16 cellular contexts compared by ENCODE assay signal in the genomic region with DNA sequence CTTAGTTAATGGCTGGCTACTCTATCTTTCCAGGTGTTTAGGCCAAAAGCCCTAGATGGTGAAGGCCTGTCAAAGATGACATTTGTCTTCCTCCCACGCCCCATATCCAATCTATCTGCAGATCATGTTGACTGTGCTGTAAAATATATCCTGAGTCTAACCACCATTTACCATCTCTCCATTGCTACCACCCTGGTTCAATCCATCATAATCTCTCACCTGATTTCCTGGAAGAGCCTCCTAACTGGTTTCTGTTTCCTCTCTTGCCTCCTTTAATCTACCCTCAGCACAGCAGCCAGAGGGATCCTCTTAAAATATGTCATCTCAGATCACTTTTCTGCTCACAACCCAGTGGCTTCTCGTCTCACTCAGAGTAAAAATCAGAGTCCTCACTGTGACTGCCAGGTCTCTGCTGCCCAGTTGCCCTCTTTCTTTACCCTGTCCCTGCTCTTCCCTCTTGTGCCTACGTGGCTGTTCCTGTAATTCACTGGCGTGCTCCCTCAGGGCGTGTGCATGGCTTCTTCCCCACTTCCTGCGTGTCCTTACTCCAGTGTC.
DNase-seq lines count a peak whose midpoint lies in the region; ATAC-seq and TF ChIP-seq lines count a peak whose summit lies in the region.
"Had no signal": no experiment of that assay in that cellular context is flagged by ENCODE, and none has a peak within 500 bp of the region (broad histone marks: within the 10 kb centered on the region; RNA-seq: fewer than 3 reads in every experiment).

No MANE protein-coding gene starts in this region.

- no peak overlapping the region for H3K4me3 ChIP-seq in RWPE2 (ENCODE audit: severe bottlenecking)
- H3K4me3 ChIP-seq: lower lobe of right lung, upper lobe of right lung had no signal

- no peak for ATAC-seq in RWPE2 (ENCODE audit: low read depth)
- ATAC-seq in central memory CD8-positive, alpha-beta T cell (replicated peaks; ENCODE audit: extremely low read depth, poor library complexity, severe bottlenecking): no peak
- no peak for ATAC-seq in stimulated activated effector memory CD8-positive, alpha-beta T cell treated with anti-CD3 and anti-CD28 coated beads, Interleukin-12 subunit alpha, Interleukin-12 subunit beta, amount 100 ng/mL, for 72 hours
- no peak for ATAC-seq in GM21723 (IDR thresholded peaks at IDR 0.05; ENCODE audit: unreplicated experiment)
- ATAC-seq: lower lobe of right lung, sciatic nerve, upper lobe of right lung had no signal

- peak overlapping the region; percentile 5 for H3K4me3 Mint-ChIP-seq in activated naive CD4-positive, alpha-beta T cell treated with anti-CD3 and anti-CD28 coated beads, Interleukin-2, amount 50 U/mL, for 24 hours
- H3K4me3 Mint-ChIP-seq in central memory CD8-positive, alpha-beta T cell: no peak overlapping the region
- H3K4me3 Mint-ChIP-seq in stimulated activated effector memory CD8-positive, alpha-beta T cell treated with anti-CD3 and anti-CD28 coated beads, Interleukin-12 subunit alpha, Interleukin-12 subunit beta, amount 100 ng/mL, for 72 hours: no peak overlapping the region

- no peaks in the 10 kb centered on the region for H3K9me3 Mint-ChIP-seq in activated naive CD4-positive, alpha-beta T cell treated with anti-CD3 and anti-CD28 coated beads, Interleukin-2, amount 50 U/mL, for 24 hours
- no peaks in the 10 kb centered on the region for H3K9me3 Mint-ChIP-seq in central memory CD8-positive, alpha-beta T cell
- H3K9me3 Mint-ChIP-seq in stimulated activated effector memory CD8-positive, alpha-beta T cell treated with anti-CD3 and anti-CD28 coated beads, Interleukin-12 subunit alpha, Interleukin-12 subunit beta, amount 100 ng/mL, for 72 hours: no peaks in the 10 kb centered on the region

- H3K27me3 ChIP-seq in RWPE2 (ENCODE audit: insufficient read depth, poor library complexity, severe bottlenecking): no peaks in the 10 kb centered on the region
- H3K27me3 ChIP-seq: upper lobe of right lung had no signal

- H3K27ac Mint-ChIP-seq in activated naive CD4-positive, alpha-beta T cell treated with anti-CD3 and anti-CD28 coated beads, Interleukin-2, amount 50 U/mL, for 24 hours: peak overlapping the region; percentile 60
- peak overlapping the region; percentile 36 for H3K27ac Mint-ChIP-seq in central memory CD8-positive, alpha-beta T cell (ENCODE audit: low read depth)
- peak overlapping the region; percentile 72 for H3K27ac Mint-ChIP-seq in stimulated activated effector memory CD8-positive, alpha-beta T cell treated with anti-CD3 and anti-CD28 coated beads, Interleukin-12 subunit alpha, Interleukin-12 subunit beta, amount 100 ng/mL, for 72 hours

- DNase-seq in activated naive CD4-positive, alpha-beta T cell (lab: John Stamatoyannopoulos, UW): no peak
- DNase-seq in RWPE2 (ENCODE audit: low spot score) (no peak), NCI-H187 treated with DMSO at 0.1 percent for 48 hours (lab: John Stamatoyannopoulos, UW) (no peak), DMS153 (lab: John Stamatoyannopoulos, UW) (no peak)
- no peak for DNase-seq in central memory CD8-positive, alpha-beta T cell (ENCODE audit: low spot score in 2 of 2)
- no peak for DNase-seq in stimulated activated effector memory CD8-positive, alpha-beta T cell treated with anti-CD3 and anti-CD28 coated beads, Interleukin-12 subunit alpha, Interleukin-12 subunit beta, amount 100 ng/mL, for 72 hours (ENCODE audit: low spot score in 2 of 2)
- DNase-seq: activated CD4-positive, CD25-positive, alpha-beta regulatory T cell treated with anti-CD3 and anti-CD28 coated beads, Interleukin-2, amount 50 U/mL, for 72 hours; activated gamma-delta T cell; lower lobe of right lung; NCI-H2029; NCI-H526 treated with DMSO at 0.1 percent for 48 hours; stimulated activated CD4-positive, alpha-beta T cell treated with anti-CD3 and anti-CD28 coated beads, Interleukin-2, amount 100 ng/mL, for 48 hours; upper lobe of right lung had no signal

- peaks cover 22% of the 10 kb centered on the region for H3K4me1 ChIP-seq in RWPE2 (ENCODE audit: insufficient read depth, poor library complexity, severe bottlenecking)
- H3K4me1 ChIP-seq: lower lobe of right lung, upper lobe of right lung had no signal

- no peak for TF ChIP-seq CTCF in RWPE2 (IDR thresholded peaks at IDR 0.05; ENCODE audit: poor library complexity, severe bottlenecking)

- H3K27ac ChIP-seq in RWPE2 (ENCODE audit: poor library complexity, severe bottlenecking): peak overlapping the region; percentile 5
- H3K27ac ChIP-seq: lower lobe of right lung, upper lobe of right lung had no signal

- no peaks in the 10 kb centered on the region for H3K27me3 Mint-ChIP-seq in activated naive CD4-positive, alpha-beta T cell treated with anti-CD3 and anti-CD28 coated beads, Interleukin-2, amount 50 U/mL, for 24 hours
- no peaks in the 10 kb centered on the region for H3K27me3 Mint-ChIP-seq in central memory CD8-positive, alpha-beta T cell

- H3K4me1 Mint-ChIP-seq in activated naive CD4-positive, alpha-beta T cell treated with anti-CD3 and anti-CD28 coated beads, Interleukin-2, amount 50 U/mL, for 24 hours: peaks cover 25% of the 10 kb centered on the region
- peaks cover 17% of the 10 kb centered on the region for H3K4me1 Mint-ChIP-seq in central memory CD8-positive, alpha-beta T cell
- H3K4me1 Mint-ChIP-seq in stimulated activated effector memory CD8-positive, alpha-beta T cell treated with anti-CD3 and anti-CD28 coated beads, Interleukin-12 subunit alpha, Interleukin-12 subunit beta, amount 100 ng/mL, for 72 hours: peaks cover 24% of the 10 kb centered on the region

- H3K9me3 ChIP-seq in RWPE2 (ENCODE audit: severe bottlenecking): no peaks in the 10 kb centered on the region
- H3K9me3 ChIP-seq: lower lobe of right lung, upper lobe of right lung had no signal

- peaks cover 7% of the 10 kb centered on the region for H3K36me3 Mint-ChIP-seq in activated naive CD4-positive, alpha-beta T cell treated with anti-CD3 and anti-CD28 coated beads, Interleukin-2, amount 50 U/mL, for 24 hours
- H3K36me3 Mint-ChIP-seq in central memory CD8-positive, alpha-beta T cell (ENCODE audit: insufficient read depth): peaks cover 80% of the 10 kb centered on the region
- H3K36me3 Mint-ChIP-seq in stimulated activated effector memory CD8-positive, alpha-beta T cell treated with anti-CD3 and anti-CD28 coated beads, Interleukin-12 subunit alpha, Interleukin-12 subunit beta, amount 100 ng/mL, for 72 hours: peaks cover 100% of the 10 kb centered on the region

- H3K36me3 ChIP-seq in RWPE2 (ENCODE audit: low read depth): peaks cover 77% of the 10 kb centered on the region
